8 cellular contexts compared by ENCODE assay signal in genomic region chr20:17571153-17571527, GRCh38. TPM values are rescaled to one million over a fixed set of nuclear protein-coding genes. Genes with fewer than 3 reads are reported as not detected.
DNase-seq lines count a peak whose midpoint lies in the region; ATAC-seq and TF ChIP-seq lines count a peak whose summit lies in the region.

No MANE protein-coding gene starts in this region.

- peak; percentile 53 for ATAC-seq in activated T-cell treated with anti-CD3 and anti-CD28 coated beads, Interleukin-2, amount 50 U/mL, for 72 hours (replicated peaks in 1 of 2)
- no peak for ATAC-seq in GM18519 (IDR thresholded peaks at IDR 0.05; ENCODE audit: low FRiP score, unreplicated experiment)

- H3K9me3 Mint-ChIP-seq in activated T-cell treated with anti-CD3 and anti-CD28 coated beads, Interleukin-2, amount 50 U/mL, for 72 hours: no peaks in the 10 kb centered on the region

- no peak overlapping the region for H4K12ac ChIP-seq in trophoblast cell (ENCODE audit: low read depth, low read length)

- WGBS in trophoblast cell (ENCODE audit: extremely low coverage, insufficient coverage, insufficient read length): no CpG with 5 or more reads among the region's 6 CpGs

- H3K27me3 ChIP-seq in Peyer's patch (no peaks in the 10 kb centered on the region), trophoblast cell (ENCODE audit: insufficient read depth, low read length) (no peaks in the 10 kb centered on the region)

- peaks cover 6 to 7% of the 10 kb centered on the region in 2 donors for H3K36me3 Mint-ChIP-seq in activated T-cell treated with anti-CD3 and anti-CD28 coated beads, Interleukin-2, amount 50 U/mL, for 72 hours (ENCODE audit: insufficient read depth in 2 of 2)

- H3K18ac ChIP-seq in trophoblast cell (ENCODE audit: low read length): no peak overlapping the region

- H4K8ac ChIP-seq in trophoblast cell (ENCODE audit: low read depth, low read length): no peak overlapping the region

- TF ChIP-seq CTCF in Peyer's patch (IDR thresholded peaks at IDR 0.05): no peak

- no peaks in the 10 kb centered on the region for H3K36me3 ChIP-seq in Peyer's patch
- H3K36me3 ChIP-seq in trophoblast cell (ENCODE audit: control insufficient read depth in 1 of 2, insufficient read depth in 2 of 2, low read length in 2 of 2): peaks cover 4 to 7% of the 10 kb centered on the region in 2 experiments

- no peak overlapping the region for H4K91ac ChIP-seq in trophoblast cell (ENCODE audit: low read depth, low read length)

- peak overlapping the region; percentile 97 for H3K27ac Mint-ChIP-seq in activated T-cell treated with anti-CD3 and anti-CD28 coated beads, Interleukin-2, amount 50 U/mL, for 72 hours

- H3K4ac ChIP-seq in trophoblast cell (ENCODE audit: low read depth, low read length): peak overlapping the region; percentile 24

- peak overlapping the region; percentile 87 to 100 for H3K4me3 Mint-ChIP-seq in activated T-cell treated with anti-CD3 and anti-CD28 coated beads, Interleukin-2, amount 50 U/mL, for 72 hours

- H2AK5ac ChIP-seq in trophoblast cell (ENCODE audit: low read length): no peak overlapping the region

- peaks cover 29% of the 10 kb centered on the region for H3K79me2 ChIP-seq in trophoblast cell (ENCODE audit: control insufficient read depth, insufficient read depth, low read length, poor library complexity)

- H2BK120ac ChIP-seq in trophoblast cell (ENCODE audit: insufficient read depth, low read length, poor library complexity): no peak overlapping the region

- no peak overlapping the region for H3K9ac ChIP-seq in trophoblast cell (ENCODE audit: low read length)

- no peak overlapping the region for H3K14ac ChIP-seq in trophoblast cell (ENCODE audit: low read length)

- H3K4me1 Mint-ChIP-seq in activated T-cell treated with anti-CD3 and anti-CD28 coated beads, Interleukin-2, amount 50 U/mL, for 72 hours (ENCODE audit: low read depth): peaks cover 29% of the 10 kb centered on the region

- H3K9me3 ChIP-seq in Peyer's patch (no peaks in the 10 kb centered on the region), trophoblast cell (ENCODE audit: insufficient read depth, low read depth, low read length) (no peaks in the 10 kb centered on the region)

- peaks cover 0 to 31% (median 2%) of the 10 kb centered on the region in 4 donors for H3K4me1 ChIP-seq in Peyer's patch
- H3K4me1 ChIP-seq in trophoblast cell (ENCODE audit: control insufficient read depth in 1 of 2, insufficient read depth in 2 of 2, low read length in 2 of 2): peaks cover 7 to 14% of the 10 kb centered on the region in 2 experiments

- TF ChIP-seq POLR2A in Peyer's patch (IDR thresholded peaks at IDR 0.05): no peak

- H3K23ac ChIP-seq in trophoblast cell (ENCODE audit: low read length): no peak overlapping the region

- no peak overlapping the region for H2BK12ac ChIP-seq in trophoblast cell (ENCODE audit: low read length)

- peaks cover 25% of the 10 kb centered on the region for H3K79me1 ChIP-seq in trophoblast cell (ENCODE audit: low read length)

- peaks cover 10% of the 10 kb centered on the region for H3K27me3 Mint-ChIP-seq in activated T-cell treated with anti-CD3 and anti-CD28 coated beads, Interleukin-2, amount 50 U/mL, for 72 hours (ENCODE audit: low read depth)

- peak overlapping the region; percentile 80 for H3K4me2 ChIP-seq in trophoblast cell (ENCODE audit: low read length)

- no peak overlapping the region for H2BK5ac ChIP-seq in trophoblast cell (ENCODE audit: low read depth, low read length, poor library complexity)

- H3K27ac ChIP-seq in Peyer's patch (peak overlapping the region; percentile 81 to 98 (median 93)), epithelial cell of prostate (peak overlapping the region; percentile 90), trophoblast cell (ENCODE audit: low read depth, low read length) (no peak overlapping the region)

- peak in 1 of 2 donors; percentile 19 for DNase-seq in activated T-cell treated with anti-CD3 and anti-CD28 coated beads, Interleukin-2, amount 50 U/mL, for 72 hours
- no peak for DNase-seq in activated T-cell treated with anti-CD3 and anti-CD28 coated beads, Interleukin-2, amount 50 U/mL, for 48 hours
- no peak for DNase-seq in Peyer's patch
- DNase-seq in epithelial cell of prostate (ENCODE audit: low read depth, low spot score): no peak
- DNase-seq in trophoblast cell: no peak
- DNase-seq in mucosa of gallbladder (ENCODE audit: low spot score): no peak
- no peak for DNase-seq in NCI-H82 (lab: John Stamatoyannopoulos, UW)

- peak overlapping the region; percentile 70 to 90 (median 76) for H3K4me3 ChIP-seq in Peyer's patch
- no peak overlapping the region for H3K4me3 ChIP-seq in trophoblast cell (ENCODE audit: low read depth, low read length)

- no peak overlapping the region for H2AFZ ChIP-seq in trophoblast cell (ENCODE audit: insufficient read depth, low read length, poor library complexity)

RNA-seq across cellular contexts. Expression of gene DSTN, which starts 1.3 kb away (rescaled TPM):
- total RNA-seq in activated T-cell treated with anti-CD3 and anti-CD28 coated beads, Interleukin-2, amount 50 U/mL, for 72 hours: 10 to 100 TPM; 62.8 to 70.4 TPM
- 100 to 1,000 TPM; 111 to 151 (median 117) TPM for total RNA-seq in Peyer's patch
- 565 and 566 TPM in 2 replicates for polyA plus RNA-seq in trophoblast cell (2013)
- 738 TPM for total RNA-seq in mucosa of gallbladder

RNA-seq across cellular contexts. Expression of gene BFSP1, which starts 40.0 kb away (rescaled TPM):
- total RNA-seq in activated T-cell treated with anti-CD3 and anti-CD28 coated beads, Interleukin-2, amount 50 U/mL, for 72 hours: 1 to 10 TPM in 1 of 2 donors, under 1 TPM in 1; 0.23 to 1.2 TPM
- total RNA-seq in Peyer's patch: 1 to 10 TPM in 1 of 4 donors, under 1 TPM in 1, not detected in 2; 0.57 to 2.5 TPM
- 2.2 and 2.7 TPM in 2 replicates for polyA plus RNA-seq in trophoblast cell (2013)
- 1.2 TPM for total RNA-seq in mucosa of gallbladder
